In the genomic region with DNA sequence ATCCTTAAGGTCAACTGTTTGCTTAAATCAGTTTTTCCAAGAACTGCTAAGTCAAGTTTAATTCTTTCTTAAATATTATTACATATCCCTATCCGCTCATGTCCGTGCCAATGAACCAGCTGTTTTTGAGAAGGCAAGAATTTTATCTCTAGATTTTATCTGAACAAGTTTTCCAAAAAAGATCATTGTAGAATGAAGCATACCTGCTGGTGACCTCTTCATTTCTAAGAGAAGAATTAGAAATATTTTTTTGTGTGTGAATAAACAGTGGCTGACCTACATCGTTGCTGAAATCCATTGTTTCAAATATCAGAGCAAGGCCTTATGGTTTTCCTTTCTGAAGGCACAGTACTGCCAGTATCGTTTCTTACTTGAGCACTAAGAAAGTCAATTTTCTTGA, we compare ENCODE assay signal across 21 cellular contexts. TPM values are rescaled to one million over a fixed set of nuclear protein-coding genes. Genes with fewer than 3 reads are reported as not detected.
DNase-seq lines count a peak whose midpoint lies in the region; ATAC-seq and TF ChIP-seq lines count a peak whose summit lies in the region.
"Had no signal": no experiment of that assay in that cellular context is flagged by ENCODE, and none has a peak within 500 bp of the region (broad histone marks: within the 10 kb centered on the region; RNA-seq: fewer than 3 reads in every experiment).

No MANE protein-coding gene starts in this region.

- H2AFZ ChIP-seq in GM23338 (peak overlapping the region; percentile 16; the same call in 1 of the 2 replicates), neuron (ENCODE audit: low read depth, low read length) (peak overlapping the region; percentile 10)

- no peak for TF ChIP-seq CTCF in GM23338 (conservative IDR thresholded peaks at IDR 0.05; ENCODE audit: low read depth in 2 of 2)
- TF ChIP-seq CTCF in fibroblast of the aortic adventitia (IDR thresholded peaks at IDR 0.05; ENCODE audit: insufficient read depth, low read length), result no peak

- H3K27me3 ChIP-seq in GM23338 (ENCODE audit: insufficient read depth), result no peaks in the 10 kb centered on the region
- no peaks in the 10 kb centered on the region for H3K27me3 ChIP-seq in neuron (ENCODE audit: insufficient read depth, low read length)
- H3K27me3 ChIP-seq: BE2C, BLaER1 had no signal

- H3K27ac ChIP-seq in GM23338 (ENCODE audit: low read depth), result no peak overlapping the region
- H3K27ac ChIP-seq: BLaER1 had no signal

- ATAC-seq in GM23338 (no peak), GM21390 (IDR thresholded peaks at IDR 0.05; ENCODE audit: unreplicated experiment) (no peak)
- ATAC-seq: GM12878 had no signal

- H3K9me2 ChIP-seq in GM23338 (ENCODE audit: insufficient read depth), result 0 out of 2 replicates have a peak, but pooled peaks cover 3% of the 10 kb centered on the region

- H3K4me2 ChIP-seq in GM23338, result no peak overlapping the region
- H3K4me2 ChIP-seq: BLaER1 had no signal

- H3K79me2 ChIP-seq in GM23338 (replicated peaks; ENCODE audit: insufficient read depth), result no peaks in the 10 kb centered on the region

- H3F3A ChIP-seq in GM23338 (replicated peaks; ENCODE audit: low read depth), result no peaks in the 10 kb centered on the region

- no peaks in the 10 kb centered on the region for H3K9me3 ChIP-seq in neuron (ENCODE audit: low read length)
- H3K9me3 ChIP-seq: BE2C had no signal

- H3K4me3 ChIP-seq in GM23338 (no peak overlapping the region), fibroblast of the aortic adventitia (ENCODE audit: low read depth, low read length) (no peak overlapping the region), neuron (ENCODE audit: low read length) (no peak overlapping the region)
- H3K4me3 ChIP-seq: BLaER1, GM12878 had no signal

- no peaks in the 10 kb centered on the region for H4K20me1 ChIP-seq in GM23338 (replicated peaks; ENCODE audit: insufficient read depth)
- H4K20me1 ChIP-seq: BLaER1 had no signal

- H3K4me3 Mint-ChIP-seq in GM23338, result no peak overlapping the region
- H3K4me3 Mint-ChIP-seq: CD14-positive monocyte; CD4-positive, alpha-beta memory T cell; CD4-positive, CD25-positive, alpha-beta regulatory T cell; CD8-positive, alpha-beta memory T cell had no signal

- peaks cover 15% of the 10 kb centered on the region for H3K36me3 Mint-ChIP-seq in GM23338 (ENCODE audit: low read depth)
- H3K36me3 Mint-ChIP-seq: CD14-positive monocyte; CD4-positive, alpha-beta memory T cell; CD4-positive, CD25-positive, alpha-beta regulatory T cell; CD8-positive, alpha-beta memory T cell had no signal

- no peaks in the 10 kb centered on the region for H3K36me3 ChIP-seq in GM23338 (ENCODE audit: insufficient read depth)
- H3K36me3 ChIP-seq in neuron (ENCODE audit: insufficient read depth, low read length), result no peaks in the 10 kb centered on the region
- H3K36me3 ChIP-seq: BE2C, BLaER1 had no signal

- H3K4me1 Mint-ChIP-seq in GM23338, result no peaks in the 10 kb centered on the region
- H3K4me1 Mint-ChIP-seq: CD14-positive monocyte; CD4-positive, alpha-beta memory T cell; CD4-positive, CD25-positive, alpha-beta regulatory T cell; CD8-positive, alpha-beta memory T cell had no signal

- DNase-seq in GM23338 (ENCODE audit: low spot score) (no peak), fibroblast of the aortic adventitia (ENCODE audit: low read depth) (peak; percentile 59), NCI-H524 treated with DMSO at 0.1 percent for 48 hours (lab: John Stamatoyannopoulos, UW) (no peak), NCI-H226 (no peak)
- DNase-seq in stimulated activated CD4-positive, alpha-beta T cell treated with anti-CD3 and anti-CD28 coated beads, Interleukin-2, amount 100 ng/mL, for 24 hours, result no peak
- DNase-seq: 8988T; ACHN; BE2C; C1 segment of cervical spinal cord; Caco-2; Calu3; CD4-positive, alpha-beta memory T cell; CD4-positive, CD25-positive, alpha-beta regulatory T cell; CD8-positive, alpha-beta memory T cell; DMS79 treated with DMSO at 0.1 percent for 48 hours; GDM1 had no signal

- H3K9me3 Mint-ChIP-seq in GM23338, result peaks cover 16% of the 10 kb centered on the region
- H3K9me3 Mint-ChIP-seq: CD4-positive, alpha-beta memory T cell had no signal

- no peak overlapping the region for H3K27ac Mint-ChIP-seq in GM23338
- H3K27ac Mint-ChIP-seq: CD14-positive monocyte; CD4-positive, alpha-beta memory T cell; CD4-positive, CD25-positive, alpha-beta regulatory T cell; CD8-positive, alpha-beta memory T cell had no signal

- H3K4me1 ChIP-seq in GM23338 (ENCODE audit: insufficient read depth) (no peaks in the 10 kb centered on the region), neuron (ENCODE audit: insufficient read depth, low read length) (no peaks in the 10 kb centered on the region)
- H3K4me1 ChIP-seq: BE2C, BLaER1, Caco-2 had no signal

- H3K27me3 Mint-ChIP-seq in GM23338 (ENCODE audit: insufficient read depth, low read depth, poor library complexity), result no peaks in the 10 kb centered on the region

TF ChIP-seq in GM23338, 12 proteins besides CTCF, POLR2A, EP300 and RAD21 (continues in another document):
- TF ChIP-seq ZNF331 (CRISPR knock-in tag; IDR thresholded peaks at IDR 0.05; ENCODE audit: low read depth) (no peak), CREB1 (CRISPR knock-in tag; IDR thresholded peaks at IDR 0.05; ENCODE audit: low read depth) (no peak), NANOG (IDR thresholded peaks at IDR 0.05; ENCODE audit: borderline replicate concordance) (no peak), JUNB (IDR thresholded peaks at IDR 0.05; ENCODE audit: unreplicated experiment) (no peak), STAT1 (IDR thresholded peaks at IDR 0.05; ENCODE audit: unreplicated experiment) (no peak), ZNF114 (CRISPR knock-in tag; IDR thresholded peaks at IDR 0.05) (no peak)
- TF ChIP-seq, protein P1, sequence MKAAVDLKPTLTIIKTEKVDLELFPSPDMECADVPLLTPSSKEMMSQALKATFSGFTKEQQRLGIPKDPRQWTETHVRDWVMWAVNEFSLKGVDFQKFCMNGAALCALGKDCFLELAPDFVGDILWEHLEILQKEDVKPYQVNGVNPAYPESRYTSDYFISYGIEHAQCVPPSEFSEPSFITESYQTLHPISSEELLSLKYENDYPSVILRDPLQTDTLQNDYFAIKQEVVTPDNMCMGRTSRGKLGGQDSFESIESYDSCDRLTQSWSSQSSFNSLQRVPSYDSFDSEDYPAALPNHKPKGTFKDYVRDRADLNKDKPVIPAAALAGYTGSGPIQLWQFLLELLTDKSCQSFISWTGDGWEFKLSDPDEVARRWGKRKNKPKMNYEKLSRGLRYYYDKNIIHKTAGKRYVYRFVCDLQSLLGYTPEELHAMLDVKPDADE (IDR thresholded peaks at IDR 0.05), result no peak

RNA-seq across cellular contexts. Expression of gene RND3, which starts 58.5 kb away (rescaled TPM):
- 55.3 and 55.7 TPM in 2 replicates for total RNA-seq in GM23338 (2014; rRNA removed; shearing (Covaris generic))
- 42.3 and 48.2 TPM in 2 replicates for polyA plus RNA-seq in GM23338 (2016; fragmentation: Nextera tagmentation; extraction: Ambion mirVana)
- total RNA-seq in fibroblast of the aortic adventitia (ENCODE audit: low replicate concordance), result 154 and 321 TPM in 2 replicates
- total RNA-seq: CD4-positive, alpha-beta memory T cell; CD4-positive, CD25-positive, alpha-beta regulatory T cell; CD8-positive, alpha-beta memory T cell had no signal
- polyA plus RNA-seq: CD14-positive monocyte; CD4-positive, alpha-beta memory T cell; CD4-positive, CD25-positive, alpha-beta regulatory T cell; CD8-positive, alpha-beta memory T cell had no signal
